40 cellular contexts compared by ENCODE assay signal in genomic region chr20:20312562-20312961, GRCh38. TPM values are rescaled to one million over a fixed set of nuclear protein-coding genes. Genes with fewer than 3 reads are reported as not detected.
"Had no signal": no experiment of that assay in that cellular context is flagged by ENCODE, and none has a peak within 500 bp of the region (broad histone marks: within the 10 kb centered on the region; RNA-seq: fewer than 3 reads in every experiment).

No MANE protein-coding gene starts in this region.

- H3K9me3 ChIP-seq: adrenal gland, ascending aorta, body of pancreas had no signal

- H3K27me3 Mint-ChIP-seq: activated T-helper 17 cell treated with anti-CD3 and anti-CD28 coated beads, Interleukin-2, amount 50 U/mL, for 72 hours had no signal

- H3K4me3 Mint-ChIP-seq: activated naive CD4-positive, alpha-beta T cell treated with anti-CD3 and anti-CD28 coated beads for 36 hours; activated naive CD4-positive, alpha-beta T cell treated with anti-CD3 and anti-CD28 coated beads, Interleukin-2, amount 10 ng/mL, durations not matched to agents 7 days and 5 days; activated naive CD4-positive, alpha-beta T cell treated with anti-CD3 and anti-CD28 coated beads, Interleukin-2, amount 50 U/mL, for 24 hours; activated naive CD8-positive, alpha-beta T cell; activated naive CD8-positive, alpha-beta T cell treated with anti-CD3 and anti-CD28 coated beads for 36 hours; activated naive CD8-positive, alpha-beta T cell treated with anti-CD3 and anti-CD28 coated beads, Interleukin-2, amount 10 ng/mL, durations not matched to agents 7 days and 5 days; activated naive CD8-positive, alpha-beta T cell treated with anti-CD3 and anti-CD28 coated beads, Interleukin-2, amount 50 U/mL, for 24 hours; activated T-cell treated with anti-CD3 and anti-CD28 coated beads, Interleukin-2, amount 50 U/mL, for 24 hours; activated T-cell treated with anti-CD3 and anti-CD28 coated beads, Interleukin-2, amount 50 U/mL, for 4 hours; activated T-cell treated with anti-CD3 and anti-CD28 coated beads, Interleukin-2, amount 50 U/mL, for 72 hours; activated T-helper 17 cell treated with anti-CD3 and anti-CD28 coated beads, Interleukin-2, amount 50 U/mL, for 72 hours; brain; central memory CD8-positive, alpha-beta T cell had no signal

- H3K36me3 Mint-ChIP-seq: activated naive CD4-positive, alpha-beta T cell treated with anti-CD3 and anti-CD28 coated beads, Interleukin-2, amount 10 ng/mL, durations not matched to agents 7 days and 5 days; activated naive CD4-positive, alpha-beta T cell treated with anti-CD3 and anti-CD28 coated beads, Interleukin-2, amount 50 U/mL, for 24 hours; activated naive CD4-positive, alpha-beta T cell treated with anti-CD3 and anti-CD28 coated beads, Interleukin-2, amount 50 U/mL, for 72 hours; activated naive CD8-positive, alpha-beta T cell; activated naive CD8-positive, alpha-beta T cell treated with anti-CD3 and anti-CD28 coated beads for 36 hours; activated naive CD8-positive, alpha-beta T cell treated with anti-CD3 and anti-CD28 coated beads, Interleukin-2, amount 10 ng/mL, durations not matched to agents 7 days and 5 days; brain had no signal

- H3K4me1 ChIP-seq: adrenal gland, ascending aorta, breast epithelium had no signal

- H3K4me3 ChIP-seq: adrenal gland, ascending aorta, body of pancreas, breast epithelium, cardiac muscle cell had no signal

- H3K27ac Mint-ChIP-seq: activated naive CD4-positive, alpha-beta T cell treated with anti-CD3 and anti-CD28 coated beads for 36 hours; activated naive CD4-positive, alpha-beta T cell treated with anti-CD3 and anti-CD28 coated beads, Interleukin-2, amount 10 ng/mL, durations not matched to agents 7 days and 5 days; activated naive CD4-positive, alpha-beta T cell treated with anti-CD3 and anti-CD28 coated beads, Interleukin-2, amount 50 U/mL, for 24 hours; activated naive CD4-positive, alpha-beta T cell treated with anti-CD3 and anti-CD28 coated beads, Interleukin-2, amount 50 U/mL, for 72 hours; activated naive CD8-positive, alpha-beta T cell; activated naive CD8-positive, alpha-beta T cell treated with anti-CD3 and anti-CD28 coated beads for 36 hours; activated naive CD8-positive, alpha-beta T cell treated with anti-CD3 and anti-CD28 coated beads, Interleukin-2, amount 10 ng/mL, durations not matched to agents 7 days and 5 days; activated naive CD8-positive, alpha-beta T cell treated with anti-CD3 and anti-CD28 coated beads, Interleukin-2, amount 50 U/mL, for 24 hours; activated T-cell treated with anti-CD3 and anti-CD28 coated beads, Interleukin-2, amount 50 U/mL, for 24 hours; activated T-cell treated with anti-CD3 and anti-CD28 coated beads, Interleukin-2, amount 50 U/mL, for 72 hours; activated T-helper 17 cell treated with anti-CD3 and anti-CD28 coated beads, Interleukin-2, amount 50 U/mL, for 72 hours; activated T-helper 2 cell treated with anti-CD3 and anti-CD28 coated beads, Interferon-gamma antibody, Interleukin-2, Interleukin-4, amounts not matched to agents 10 μg/mL and 5 μg/mL and 100 μg/mL, durations not matched to agents 14 hours and 24 hours and 36 hours; brain had no signal

- DNase-seq: activated effector memory CD4-positive, alpha-beta T cell treated with anti-CD3 and anti-CD28 coated beads, Interleukin-2, amount 50 U/mL, for 16 hours; activated effector memory CD4-positive, alpha-beta T cell treated with Interleukin-2 at 50 U/mL for 16 hours; activated gamma-delta T cell; activated gamma-delta T cell treated with Interleukin-2 at 50 U/mL for 16 hours; activated naive CD4-positive, alpha-beta T cell; activated naive CD4-positive, alpha-beta T cell treated with anti-CD3 and anti-CD28 coated beads for 36 hours; activated naive CD4-positive, alpha-beta T cell treated with anti-CD3 and anti-CD28 coated beads, Interleukin-2, amount 10 ng/mL, durations not matched to agents 7 days and 5 days; activated naive CD4-positive, alpha-beta T cell treated with anti-CD3 and anti-CD28 coated beads, Interleukin-2, amount 50 U/mL, for 16 hours; activated naive CD4-positive, alpha-beta T cell treated with Interleukin-2 at 50 U/mL for 16 hours; activated naive CD8-positive, alpha-beta T cell treated with anti-CD3 and anti-CD28 coated beads for 36 hours; activated naive CD8-positive, alpha-beta T cell treated with anti-CD3 and anti-CD28 coated beads, Interleukin-2, amount 10 ng/mL, durations not matched to agents 7 days and 5 days; activated naive CD8-positive, alpha-beta T cell treated with anti-CD3 and anti-CD28 coated beads, Interleukin-2, amount 50 U/mL, for 24 hours; activated T-cell treated with anti-CD3 and anti-CD28 coated beads, Interleukin-2, amount 50 U/mL, for 1 hour; activated T-cell treated with anti-CD3 and anti-CD28 coated beads, Interleukin-2, amount 50 U/mL, for 24 hours; activated T-cell treated with anti-CD3 and anti-CD28 coated beads, Interleukin-2, amount 50 U/mL, for 4 hours; activated T-cell treated with anti-CD3 and anti-CD28 coated beads, Interleukin-2, amount 50 U/mL, for 48 hours; activated T-cell treated with anti-CD3 and anti-CD28 coated beads, Interleukin-2, amount 50 U/mL, for 72 hours; adrenal gland; amygdala; anterior cingulate cortex; aorta; body of pancreas; brain microvascular endothelial cell; caudate nucleus; central memory CD4-positive, alpha-beta T cell; cerebellar nuclear complex had no signal

- H3K27me3 ChIP-seq: adrenal gland, ascending aorta, body of pancreas, brain microvascular endothelial cell, cardiac muscle cell had no signal

- ATAC-seq: activated naive CD4-positive, alpha-beta T cell treated with anti-CD3 and anti-CD28 coated beads, Interleukin-2, amount 50 U/mL, for 72 hours; activated naive CD8-positive, alpha-beta T cell treated with anti-CD3 and anti-CD28 coated beads, Interleukin-2, amount 50 U/mL, for 24 hours; activated T-cell treated with anti-CD3 and anti-CD28 coated beads, Interleukin-2, amount 50 U/mL, for 4 hours; activated T-cell treated with anti-CD3 and anti-CD28 coated beads, Interleukin-2, amount 50 U/mL, for 72 hours; activated T-helper 17 cell treated with anti-CD3 and anti-CD28 coated beads, Interleukin-2, amount 50 U/mL, for 72 hours; body of pancreas had no signal

- H3K36me3 ChIP-seq: adrenal gland, ascending aorta, brain microvascular endothelial cell, breast epithelium, cardiac muscle cell had no signal

- H3K4me1 Mint-ChIP-seq: activated naive CD4-positive, alpha-beta T cell treated with anti-CD3 and anti-CD28 coated beads, Interleukin-2, amount 10 ng/mL, durations not matched to agents 7 days and 5 days; activated naive CD4-positive, alpha-beta T cell treated with anti-CD3 and anti-CD28 coated beads, Interleukin-2, amount 50 U/mL, for 24 hours; activated naive CD8-positive, alpha-beta T cell treated with anti-CD3 and anti-CD28 coated beads for 36 hours; activated naive CD8-positive, alpha-beta T cell treated with anti-CD3 and anti-CD28 coated beads, Interleukin-2, amount 10 ng/mL, durations not matched to agents 7 days and 5 days; activated naive CD8-positive, alpha-beta T cell treated with anti-CD3 and anti-CD28 coated beads, Interleukin-2, amount 50 U/mL, for 24 hours; activated T-helper 17 cell treated with anti-CD3 and anti-CD28 coated beads, Interleukin-2, amount 50 U/mL, for 72 hours; central memory CD8-positive, alpha-beta T cell had no signal

- H3K9me3 Mint-ChIP-seq: activated naive CD4-positive, alpha-beta T cell treated with anti-CD3 and anti-CD28 coated beads, Interleukin-2, amount 10 ng/mL, durations not matched to agents 7 days and 5 days; activated naive CD4-positive, alpha-beta T cell treated with anti-CD3 and anti-CD28 coated beads, Interleukin-2, amount 50 U/mL, for 24 hours; activated naive CD4-positive, alpha-beta T cell treated with anti-CD3 and anti-CD28 coated beads, Interleukin-2, amount 50 U/mL, for 72 hours; activated naive CD8-positive, alpha-beta T cell treated with anti-CD3 and anti-CD28 coated beads for 36 hours; activated naive CD8-positive, alpha-beta T cell treated with anti-CD3 and anti-CD28 coated beads, Interleukin-2, amount 10 ng/mL, durations not matched to agents 7 days and 5 days; activated naive CD8-positive, alpha-beta T cell treated with anti-CD3 and anti-CD28 coated beads, Interleukin-2, amount 50 U/mL, for 24 hours; activated T-cell treated with anti-CD3 and anti-CD28 coated beads, Interleukin-2, amount 50 U/mL, for 24 hours; activated T-cell treated with anti-CD3 and anti-CD28 coated beads, Interleukin-2, amount 50 U/mL, for 72 hours; activated T-helper 17 cell treated with anti-CD3 and anti-CD28 coated beads, Interleukin-2, amount 50 U/mL, for 72 hours; activated T-helper 2 cell treated with anti-CD3 and anti-CD28 coated beads, Interferon-gamma antibody, Interleukin-2, Interleukin-4, amounts not matched to agents 10 μg/mL and 5 μg/mL and 100 μg/mL, durations not matched to agents 14 hours and 24 hours and 36 hours; central memory CD8-positive, alpha-beta T cell had no signal

- FAIRE-seq: astrocyte, bronchial epithelial cell had no signal

- H3K27ac ChIP-seq: adrenal gland, ascending aorta, body of pancreas, brain microvascular endothelial cell, breast epithelium, cardiac muscle cell had no signal

RNA-seq across cellular contexts. Expression of gene INSM1, which starts 55.3 kb away (rescaled TPM):
- total RNA-seq: activated naive CD8-positive, alpha-beta T cell treated with anti-CD3 and anti-CD28 coated beads, Interleukin-2, amount 10 ng/mL, durations not matched to agents 7 days and 5 days; aorta; ascending aorta; bronchial epithelial cell; cardiac muscle cell; cardiac septum; chondrocyte had no signal
- polyA plus RNA-seq: cardiac muscle cell had no signal
